Comparison of ENCODE assay signal across 21 cellular contexts in the genomic region with DNA sequence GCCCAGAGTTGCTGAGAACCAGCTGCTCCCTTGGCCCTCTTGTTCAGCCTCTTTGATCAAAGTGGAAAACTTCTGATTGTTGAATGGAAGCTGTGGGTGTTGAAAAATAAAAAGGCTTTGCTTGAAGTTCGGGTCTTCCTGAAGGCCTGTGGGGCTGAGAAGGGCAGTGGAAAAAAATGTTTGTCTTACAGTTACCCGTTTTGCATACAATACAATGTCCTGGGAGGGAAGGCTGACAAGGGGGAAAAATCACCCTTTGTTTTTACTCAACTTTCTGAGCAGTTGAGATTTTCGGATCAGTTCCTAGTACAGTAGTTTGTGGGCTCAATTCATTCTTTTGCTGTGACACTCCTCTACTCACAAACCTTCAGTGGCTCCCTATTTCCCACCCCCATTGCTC. TPM values are rescaled to one million over a fixed set of nuclear protein-coding genes. Genes with fewer than 3 reads are reported as not detected.
DNase-seq lines count a peak whose midpoint lies in the region; ATAC-seq and TF ChIP-seq lines count a peak whose summit lies in the region.
"Had no signal": no experiment of that assay in that cellular context is flagged by ENCODE, and none has a peak within 500 bp of the region (broad histone marks: within the 10 kb centered on the region; RNA-seq: fewer than 3 reads in every experiment).

No MANE protein-coding gene starts in this region.

- H3K4ac ChIP-seq in trophoblast cell (ENCODE audit: low read depth, low read length) = no peak overlapping the region

- peak overlapping the region; percentile 30 for H4K8ac ChIP-seq in trophoblast cell (ENCODE audit: low read depth, low read length)

- no peak overlapping the region for H3K4me3 Mint-ChIP-seq in activated naive CD8-positive, alpha-beta T cell
- no peak overlapping the region for H3K4me3 Mint-ChIP-seq in activated naive CD8-positive, alpha-beta T cell treated with anti-CD3 and anti-CD28 coated beads, Interleukin-2, amount 50 U/mL, for 24 hours
- peak overlapping the region; percentile 84 for H3K4me3 Mint-ChIP-seq in activated T-helper 17 cell treated with anti-CD3 and anti-CD28 coated beads, Interleukin-2, amount 50 U/mL, for 72 hours

- no peak overlapping the region for H3K23ac ChIP-seq in trophoblast cell (ENCODE audit: low read length)

- H2AK5ac ChIP-seq in trophoblast cell (ENCODE audit: low read length) = peak overlapping the region; percentile 31

- peak overlapping the region; percentile 70 for H2BK12ac ChIP-seq in trophoblast cell (ENCODE audit: low read length)

- DNase-seq in activated naive CD8-positive, alpha-beta T cell treated with anti-CD3 and anti-CD28 coated beads, Interleukin-2, amount 50 U/mL, for 24 hours = no peak
- no peak for DNase-seq in trophoblast cell
- DNase-seq in NCI-H2171 (lab: John Stamatoyannopoulos, UW) = no peak
- DNase-seq: DMS53, EL, IMR-90, NCI-H1105, NCI-H146, NCI-H2029 treated with DMSO at 0.1 percent for 48 hours, NCI-H2171 treated with DMSO at 0.1 percent for 48 hours, NCI-H524 treated with DMSO at 0.1 percent for 48 hours, PC-9, RPMI8226, SHP77 had no signal

- ATAC-seq in activated naive CD8-positive, alpha-beta T cell treated with anti-CD3 and anti-CD28 coated beads, Interleukin-2, amount 50 U/mL, for 24 hours = no peak
- ATAC-seq in activated T-helper 17 cell treated with anti-CD3 and anti-CD28 coated beads, Interleukin-2, amount 50 U/mL, for 72 hours (replicated peaks) = no peak
- ATAC-seq in HG03045 (IDR thresholded peaks at IDR 0.05; ENCODE audit: unreplicated experiment) = no peak

- H3K9me3 ChIP-seq in DOHH2 (ENCODE audit: control insufficient read depth, insufficient read depth, low read length) (no peaks in the 10 kb centered on the region), trophoblast cell (ENCODE audit: insufficient read depth, low read depth, low read length) (no peaks in the 10 kb centered on the region)
- H3K9me3 ChIP-seq: BLaER1 treated with 17β-estradiol and CSF1 and Interleukin-3, amounts not matched to agents 10 nM and 100 nM had no signal

- H3K4me1 ChIP-seq in DOHH2 (ENCODE audit: control insufficient read depth, low read length) = peaks cover 53% of the 10 kb centered on the region
- H3K4me1 ChIP-seq in trophoblast cell (ENCODE audit: control insufficient read depth in 1 of 2, insufficient read depth in 2 of 2, low read length in 2 of 2) = peaks cover 8 to 15% of the 10 kb centered on the region in 2 experiments

- H3K9me2 ChIP-seq in DOHH2 (replicated peaks; ENCODE audit: control insufficient read depth, low read length) = no peaks in the 10 kb centered on the region

- peaks cover 19% of the 10 kb centered on the region for H3K79me2 ChIP-seq in DOHH2 (ENCODE audit: control insufficient read depth, low read length)
- no peaks in the 10 kb centered on the region for H3K79me2 ChIP-seq in trophoblast cell (ENCODE audit: control insufficient read depth, insufficient read depth, low read length, poor library complexity)

- H3K79me1 ChIP-seq in trophoblast cell (ENCODE audit: low read length) = peaks cover 15% of the 10 kb centered on the region

- TF ChIP-seq CTCF in DOHH2 (IDR thresholded peaks at IDR 0.05; ENCODE audit: low read depth, low read length, poor library complexity, severe bottlenecking) = no peak

- H3F3A ChIP-seq in DOHH2 (ENCODE audit: control insufficient read depth, insufficient read depth) = peaks cover 20% of the 10 kb centered on the region

- no peaks in the 10 kb centered on the region for H3K9me3 Mint-ChIP-seq in activated naive CD8-positive, alpha-beta T cell (ENCODE audit: low read depth)
- H3K9me3 Mint-ChIP-seq in activated naive CD8-positive, alpha-beta T cell treated with anti-CD3 and anti-CD28 coated beads, Interleukin-2, amount 50 U/mL, for 24 hours = no peaks in the 10 kb centered on the region
- no peaks in the 10 kb centered on the region for H3K9me3 Mint-ChIP-seq in activated T-helper 17 cell treated with anti-CD3 and anti-CD28 coated beads, Interleukin-2, amount 50 U/mL, for 72 hours

- H3K4me2 ChIP-seq in DOHH2 (ENCODE audit: low read length) = peak overlapping the region; percentile 20; the same call in 1 of the 2 replicates
- H3K4me2 ChIP-seq in trophoblast cell (ENCODE audit: low read length) = no peak overlapping the region
- H3K4me2 ChIP-seq: KMS-11, PC-9 had no signal

- WGBS in trophoblast cell (ENCODE audit: extremely low coverage, insufficient coverage, insufficient read length) = no CpG with 5 or more reads among the region's 3 CpGs

- H3K36me3 Mint-ChIP-seq in activated naive CD8-positive, alpha-beta T cell = no peaks in the 10 kb centered on the region
- H3K36me3 Mint-ChIP-seq in activated naive CD8-positive, alpha-beta T cell treated with anti-CD3 and anti-CD28 coated beads, Interleukin-2, amount 50 U/mL, for 24 hours (ENCODE audit: low read depth) = peaks cover 6% of the 10 kb centered on the region
- peaks cover 27% of the 10 kb centered on the region for H3K36me3 Mint-ChIP-seq in activated T-helper 17 cell treated with anti-CD3 and anti-CD28 coated beads, Interleukin-2, amount 50 U/mL, for 72 hours (ENCODE audit: low read depth)

- H3K4me1 Mint-ChIP-seq in activated naive CD8-positive, alpha-beta T cell (ENCODE audit: low read depth) = peaks cover 55% of the 10 kb centered on the region
- peaks cover 45% of the 10 kb centered on the region for H3K4me1 Mint-ChIP-seq in activated naive CD8-positive, alpha-beta T cell treated with anti-CD3 and anti-CD28 coated beads, Interleukin-2, amount 50 U/mL, for 24 hours
- peaks cover 14% of the 10 kb centered on the region for H3K4me1 Mint-ChIP-seq in activated T-helper 17 cell treated with anti-CD3 and anti-CD28 coated beads, Interleukin-2, amount 50 U/mL, for 72 hours

- peak overlapping the region; percentile 29 for H2BK120ac ChIP-seq in trophoblast cell (ENCODE audit: insufficient read depth, low read length, poor library complexity)

- H3K27ac ChIP-seq in DOHH2 (ENCODE audit: low read depth, low read length) (no peak overlapping the region), trophoblast cell (ENCODE audit: low read depth, low read length) (peak overlapping the region; percentile 69)
- H3K27ac ChIP-seq: BLaER1 treated with 17β-estradiol and CSF1 and Interleukin-3, amounts not matched to agents 10 nM and 100 nM; KMS-11; PC-9 had no signal

- no peaks in the 10 kb centered on the region for H3K27me3 ChIP-seq in DOHH2 (ENCODE audit: control insufficient read depth, low read length)
- no peaks in the 10 kb centered on the region for H3K27me3 ChIP-seq in trophoblast cell (ENCODE audit: insufficient read depth, low read length)

- no peak overlapping the region for H4K12ac ChIP-seq in trophoblast cell (ENCODE audit: low read depth, low read length)

- H3K4me3 ChIP-seq in DOHH2 (ENCODE audit: low read length) (no peak overlapping the region), trophoblast cell (ENCODE audit: low read depth, low read length) (no peak overlapping the region)
- H3K4me3 ChIP-seq: BLaER1 treated with 17β-estradiol and CSF1 and Interleukin-3, amounts not matched to agents 10 nM and 100 nM; PC-9 had no signal

- H4K20me1 ChIP-seq in DOHH2 (ENCODE audit: control insufficient read depth, insufficient read depth, low read depth, low read length) = no peaks in the 10 kb centered on the region
- H4K20me1 ChIP-seq: BLaER1 treated with 17β-estradiol and CSF1 and Interleukin-3, amounts not matched to agents 10 nM and 100 nM had no signal

- H4K91ac ChIP-seq in trophoblast cell (ENCODE audit: low read depth, low read length) = peak overlapping the region; percentile 79

- peak overlapping the region; percentile 83 for H2BK5ac ChIP-seq in trophoblast cell (ENCODE audit: low read depth, low read length, poor library complexity)

- peak overlapping the region; percentile 50 for H3K14ac ChIP-seq in trophoblast cell (ENCODE audit: low read length)

- peak overlapping the region; percentile 54 for H3K27ac Mint-ChIP-seq in activated naive CD8-positive, alpha-beta T cell
- no peak overlapping the region for H3K27ac Mint-ChIP-seq in activated naive CD8-positive, alpha-beta T cell treated with anti-CD3 and anti-CD28 coated beads, Interleukin-2, amount 50 U/mL, for 24 hours
- H3K27ac Mint-ChIP-seq in activated T-helper 17 cell treated with anti-CD3 and anti-CD28 coated beads, Interleukin-2, amount 50 U/mL, for 72 hours = no peak overlapping the region

- H2AFZ ChIP-seq in trophoblast cell (ENCODE audit: insufficient read depth, low read length, poor library complexity) = no peak overlapping the region
- H2AFZ ChIP-seq: PC-9 had no signal

- H3K36me3 ChIP-seq in DOHH2 (ENCODE audit: control insufficient read depth, low read length) (no peaks in the 10 kb centered on the region), trophoblast cell (ENCODE audit: control insufficient read depth in 1 of 2, insufficient read depth in 2 of 2, low read length in 2 of 2) (no peaks in the 10 kb centered on the region)
- H3K36me3 ChIP-seq: BLaER1 treated with 17β-estradiol and CSF1 and Interleukin-3, amounts not matched to agents 10 nM and 100 nM had no signal

- H3K9ac ChIP-seq in trophoblast cell (ENCODE audit: low read length) = no peak overlapping the region
- H3K9ac ChIP-seq: BLaER1 treated with 17β-estradiol and CSF1 and Interleukin-3, amounts not matched to agents 10 nM and 100 nM; KMS-11 had no signal

- H3K27me3 Mint-ChIP-seq in activated naive CD8-positive, alpha-beta T cell = no peaks in the 10 kb centered on the region
- H3K27me3 Mint-ChIP-seq in activated naive CD8-positive, alpha-beta T cell treated with anti-CD3 and anti-CD28 coated beads, Interleukin-2, amount 50 U/mL, for 24 hours = no peaks in the 10 kb centered on the region
- H3K27me3 Mint-ChIP-seq in activated T-helper 17 cell treated with anti-CD3 and anti-CD28 coated beads, Interleukin-2, amount 50 U/mL, for 72 hours = no peaks in the 10 kb centered on the region

- no peak overlapping the region for H3K18ac ChIP-seq in trophoblast cell (ENCODE audit: low read length)

RNA-seq across cellular contexts. Expression of a gene that starts 2.1 kb away (rescaled TPM):
- total RNA-seq in activated T-helper 17 cell treated with anti-CD3 and anti-CD28 coated beads, Interleukin-2, amount 50 U/mL, for 72 hours = 10 to 100 TPM; 17.2 to 20.1 TPM
- 1.1 and 1.8 TPM in 2 replicates for polyA plus RNA-seq in trophoblast cell (2013)
- total RNA-seq: H1, IMR-90, PC-9 had no signal
- polyA plus RNA-seq: H1, IMR-90 had no signal
